ENCODE assay signal across 20 cellular contexts in genomic region chr1:27682351-27682944, GRCh38. TPM values are rescaled to one million over a fixed set of nuclear protein-coding genes. Genes with fewer than 3 reads are reported as not detected.
"Had no signal": no experiment of that assay in that cellular context is flagged by ENCODE, and none has a peak within 500 bp of the region (broad histone marks: within the 10 kb centered on the region; RNA-seq: fewer than 3 reads in every experiment).

No MANE protein-coding gene starts in this region.

- H3K27ac ChIP-seq: colonic mucosa, foreskin keratinocyte, ovary, thyroid gland had no signal

- H3K27me3 ChIP-seq: colonic mucosa, foreskin keratinocyte, ovary, thyroid gland had no signal

- H3K4me3 ChIP-seq: colonic mucosa, ovary, thyroid gland had no signal

- H3K9me3 ChIP-seq: thyroid gland had no signal

- DNase-seq: activated CD4-positive, alpha-beta memory T cell treated with anti-CD3 and anti-CD28 coated beads, Interleukin-2, amount 10 ng/mL, durations not matched to agents 7 days and 5 days; activated CD4-positive, alpha-beta T cell treated with anti-CD3 and anti-CD28 coated beads for 48 hours; activated CD4-positive, CD25-positive, alpha-beta regulatory T cell; activated CD8-positive, alpha-beta memory T cell treated with anti-CD3 and anti-CD28 coated beads, Interleukin-2, amount 10 ng/mL, durations not matched to agents 7 days and 5 days; activated naive CD4-positive, alpha-beta T cell treated with anti-CD3 and anti-CD28 coated beads for 36 hours; central memory CD4-positive, alpha-beta T cell; colonic mucosa; foreskin keratinocyte; head of caudate nucleus; mesenchymal stem cell; natural killer cell; ovary; stimulated activated naive B cell treated with anti-CD40 and anti-IgM and Interleukin-4, amounts not matched to agents 10 μg/mL and 1 μg/mL and 100 μg/mL, for 72 hours; thyroid gland had no signal

- H3K4me1 ChIP-seq: colonic mucosa, foreskin keratinocyte, thyroid gland had no signal

- ATAC-seq: activated CD8-positive, alpha-beta memory T cell treated with anti-CD3 and anti-CD28 coated beads, Interleukin-2, amount 10 ng/mL, durations not matched to agents 7 days and 5 days; activated T-helper 17 cell treated with anti-CD3 and anti-CD28 coated beads, Interleukin-2, amount 50 U/mL, for 72 hours; foreskin keratinocyte; natural killer cell; stimulated activated naive B cell treated with anti-CD40 and anti-IgM and Interleukin-4, amounts not matched to agents 10 μg/mL and 1 μg/mL and 100 μg/mL, for 72 hours had no signal

- H3K36me3 ChIP-seq: colonic mucosa, ovary, thyroid gland had no signal

- FAIRE-seq: TTC549, urothelium cell line had no signal

RNA-seq across cellular contexts. Expression of gene FGR, which starts 47.5 kb away (rescaled TPM):
- total RNA-seq: activated CD4-positive, alpha-beta memory T cell treated with anti-CD3 and anti-CD28 coated beads, Interleukin-2, amount 10 ng/mL, durations not matched to agents 7 days and 5 days; epithelial cell of proximal tubule; fibroblast of lung; foreskin keratinocyte; kidney epithelial cell had no signal
- polyA plus RNA-seq: fibroblast of lung had no signal
